Comparison of ENCODE assay signal across 1 cellular context in the genomic region with DNA sequence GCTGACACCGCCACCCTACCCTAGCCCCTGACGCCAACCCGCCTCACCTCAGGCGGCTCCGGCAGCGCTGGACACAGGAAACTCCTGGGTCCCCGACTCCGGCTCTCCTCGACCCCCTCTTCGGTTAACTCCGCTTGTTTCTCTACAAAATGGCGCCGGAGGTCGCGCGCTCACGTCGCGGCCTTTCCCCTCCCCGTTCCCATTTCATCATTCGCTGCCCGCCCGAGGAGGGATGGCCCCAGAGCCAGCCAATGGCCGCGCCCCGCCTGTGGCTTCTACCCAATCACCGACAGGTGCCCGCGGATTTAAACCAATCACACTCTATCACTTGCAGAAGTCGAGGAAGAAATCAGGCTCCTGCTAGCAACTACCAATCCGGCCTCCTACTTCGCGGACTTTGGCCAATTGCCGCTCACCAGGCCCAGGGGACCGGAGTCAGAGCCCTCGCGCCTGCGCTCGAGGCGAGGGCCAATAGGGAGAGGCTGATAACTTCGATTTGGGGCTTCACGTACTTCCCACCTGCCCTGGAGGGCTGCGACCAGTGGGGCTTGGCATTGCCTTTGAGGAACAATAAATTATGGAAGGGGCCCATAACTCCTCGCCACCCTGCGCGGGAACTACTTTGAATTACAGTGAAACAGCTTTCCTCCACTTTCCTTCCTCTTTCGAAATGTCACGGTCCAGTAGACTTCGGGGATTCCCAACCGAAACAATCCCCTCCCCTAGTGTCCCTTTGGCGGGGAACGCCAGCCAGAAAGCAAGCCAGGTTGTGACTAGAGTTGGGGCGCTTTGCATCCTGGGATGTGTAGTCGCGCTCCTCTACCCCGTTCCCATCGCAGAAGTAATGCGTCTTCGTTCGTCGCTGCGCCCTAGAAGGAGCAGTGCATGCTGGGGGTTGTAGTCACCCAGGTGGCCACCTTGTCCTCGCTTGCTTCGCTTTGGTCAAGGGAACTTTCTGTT.
TF ChIP-seq lines count a peak whose summit lies in the region.

A gene (minus strand): TSS at position 146 of the 960 bp plus-strand sequence. CDS start 30,489 bp downstream, outside the sequence.

TF ChIP-seq in HepG2, 621 proteins besides CTCF, POLR2A, EP300 and RAD21 (continued from another document and continues in another):
- TF ChIP-seq, protein P1, sequence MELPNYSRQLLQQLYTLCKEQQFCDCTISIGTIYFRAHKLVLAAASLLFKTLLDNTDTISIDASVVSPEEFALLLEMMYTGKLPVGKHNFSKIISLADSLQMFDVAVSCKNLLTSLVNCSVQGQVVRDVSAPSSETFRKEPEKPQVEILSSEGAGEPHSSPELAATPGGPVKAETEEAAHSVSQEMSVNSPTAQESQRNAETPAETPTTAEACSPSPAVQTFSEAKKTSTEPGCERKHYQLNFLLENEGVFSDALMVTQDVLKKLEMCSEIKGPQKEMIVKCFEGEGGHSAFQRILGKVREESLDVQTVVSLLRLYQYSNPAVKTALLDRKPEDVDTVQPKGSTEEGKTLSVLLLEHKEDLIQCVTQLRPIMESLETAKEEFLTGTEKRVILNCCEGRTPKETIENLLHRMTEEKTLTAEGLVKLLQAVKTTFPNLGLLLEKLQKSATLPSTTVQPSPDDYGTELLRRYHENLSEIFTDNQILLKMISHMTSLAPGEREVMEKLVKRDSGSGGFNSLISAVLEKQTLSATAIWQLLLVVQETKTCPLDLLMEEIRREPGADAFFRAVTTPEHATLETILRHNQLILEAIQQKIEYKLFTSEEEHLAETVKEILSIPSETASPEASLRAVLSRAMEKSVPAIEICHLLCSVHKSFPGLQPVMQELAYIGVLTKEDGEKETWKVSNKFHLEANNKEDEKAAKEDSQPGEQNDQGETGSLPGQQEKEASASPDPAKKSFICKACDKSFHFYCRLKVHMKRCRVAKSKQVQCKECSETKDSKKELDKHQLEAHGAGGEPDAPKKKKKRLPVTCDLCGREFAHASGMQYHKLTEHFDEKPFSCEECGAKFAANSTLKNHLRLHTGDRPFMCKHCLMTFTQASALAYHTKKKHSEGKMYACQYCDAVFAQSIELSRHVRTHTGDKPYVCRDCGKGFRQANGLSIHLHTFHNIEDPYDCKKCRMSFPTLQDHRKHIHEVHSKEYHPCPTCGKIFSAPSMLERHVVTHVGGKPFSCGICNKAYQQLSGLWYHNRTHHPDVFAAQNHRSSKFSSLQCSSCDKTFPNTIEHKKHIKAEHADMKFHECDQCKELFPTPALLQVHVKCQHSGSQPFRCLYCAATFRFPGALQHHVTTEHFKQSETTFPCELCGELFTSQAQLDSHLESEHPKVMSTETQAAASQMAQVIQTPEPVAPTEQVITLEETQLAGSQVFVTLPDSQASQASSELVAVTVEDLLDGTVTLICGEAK (IDR thresholded peaks at IDR 0.05): no peak
- TF ChIP-seq, protein P1 (CRISPR knock-in tag; IDR thresholded peaks at IDR 0.05): peak; percentile 85
- TF ChIP-seq FOXC1 (CRISPR knock-in tag; IDR thresholded peaks at IDR 0.05; ENCODE audit: borderline replicate concordance) (no peak; the same call in 1 of the 2 replicates), ZNF30 (CRISPR knock-in tag; IDR thresholded peaks at IDR 0.05) (no peak), ZFP90 (CRISPR knock-in tag; IDR thresholded peaks at IDR 0.05; ENCODE audit: borderline replicate concordance) (peak; percentile 92), ZNF678 (CRISPR knock-in tag; IDR thresholded peaks at IDR 0.05) (peak; percentile 68; the same call in 1 of the 2 replicates), HNF4G (IDR thresholded peaks at IDR 0.05; ENCODE audit: borderline replicate concordance, low read depth, low read length) (no peak), HNF4G (CRISPR knock-in tag; IDR thresholded peaks at IDR 0.05; ENCODE audit: borderline replicate concordance, low read depth) (no peak; the same call in 1 of the 2 replicates), ZNF629 (CRISPR knock-in tag; conservative IDR thresholded peaks at IDR 0.05) (0 out of 2 replicates have a peak, but pooled peaks have one; percentile 2), SMYD3 (CRISPR knock-in tag; IDR thresholded peaks at IDR 0.05) (no peak), PTBP1 (IDR thresholded peaks at IDR 0.05; ENCODE audit: low read depth, low read length, poor library complexity, severe bottlenecking) (no peak), ZFP36L2 (CRISPR knock-in tag; IDR thresholded peaks at IDR 0.05) (no peak; the same call in 1 of the 2 replicates), HNRNPH1 (optimal IDR thresholded peaks at IDR 0.05; ENCODE audit: low read depth, low read length) (no peak), CCAR2 (optimal IDR thresholded peaks at IDR 0.05; ENCODE audit: low read depth, low read length) (no peak), ZNF841 (CRISPR knock-in tag; IDR thresholded peaks at IDR 0.05; ENCODE audit: borderline replicate concordance) (no peak), ZSCAN30 (CRISPR knock-in tag; IDR thresholded peaks at IDR 0.05) (peak; percentile 94; the same call in 1 of the 2 replicates), ZNF788 (CRISPR knock-in tag; IDR thresholded peaks at IDR 0.05; ENCODE audit: borderline replicate concordance) (peak; percentile 92), KDM3A (CRISPR knock-in tag; IDR thresholded peaks at IDR 0.05; ENCODE audit: low read depth) (peak; percentile 63; the same call in 1 of the 2 replicates), RORA (CRISPR knock-in tag; IDR thresholded peaks at IDR 0.05) (no peak), POLR2AphosphoS5 (IDR thresholded peaks at IDR 0.05; ENCODE audit: low read depth, low read length) (peak; percentile 95), NBN (conservative IDR thresholded peaks at IDR 0.05) (no peak), SOX13 (IDR thresholded peaks at IDR 0.05) (no peak), SOX13 (CRISPR knock-in tag; conservative IDR thresholded peaks at IDR 0.05 in 1 of 2, IDR thresholded peaks at IDR 0.05 in 1 of 2) (peak in 1 of 2 experiments; percentile 40; a peak in 1 of 4 replicates), GZF1 (CRISPR knock-in tag; IDR thresholded peaks at IDR 0.05) (peak; percentile 78), GATAD2A (CRISPR knock-in tag; IDR thresholded peaks at IDR 0.05) (peak; percentile 51), NKX3-1 (CRISPR knock-in tag; IDR thresholded peaks at IDR 0.05) (peak; percentile 90), ZNF234 (CRISPR knock-in tag; conservative IDR thresholded peaks at IDR 0.05) (no peak), HNF4A (CRISPR knock-in tag; IDR thresholded peaks at IDR 0.05) (peak; percentile 72), FOXP1 (IDR thresholded peaks at IDR 0.05) (no peak), FOXP1 (CRISPR knock-in tag; IDR thresholded peaks at IDR 0.05) (no peak)
- TF ChIP-seq, protein P2, sequence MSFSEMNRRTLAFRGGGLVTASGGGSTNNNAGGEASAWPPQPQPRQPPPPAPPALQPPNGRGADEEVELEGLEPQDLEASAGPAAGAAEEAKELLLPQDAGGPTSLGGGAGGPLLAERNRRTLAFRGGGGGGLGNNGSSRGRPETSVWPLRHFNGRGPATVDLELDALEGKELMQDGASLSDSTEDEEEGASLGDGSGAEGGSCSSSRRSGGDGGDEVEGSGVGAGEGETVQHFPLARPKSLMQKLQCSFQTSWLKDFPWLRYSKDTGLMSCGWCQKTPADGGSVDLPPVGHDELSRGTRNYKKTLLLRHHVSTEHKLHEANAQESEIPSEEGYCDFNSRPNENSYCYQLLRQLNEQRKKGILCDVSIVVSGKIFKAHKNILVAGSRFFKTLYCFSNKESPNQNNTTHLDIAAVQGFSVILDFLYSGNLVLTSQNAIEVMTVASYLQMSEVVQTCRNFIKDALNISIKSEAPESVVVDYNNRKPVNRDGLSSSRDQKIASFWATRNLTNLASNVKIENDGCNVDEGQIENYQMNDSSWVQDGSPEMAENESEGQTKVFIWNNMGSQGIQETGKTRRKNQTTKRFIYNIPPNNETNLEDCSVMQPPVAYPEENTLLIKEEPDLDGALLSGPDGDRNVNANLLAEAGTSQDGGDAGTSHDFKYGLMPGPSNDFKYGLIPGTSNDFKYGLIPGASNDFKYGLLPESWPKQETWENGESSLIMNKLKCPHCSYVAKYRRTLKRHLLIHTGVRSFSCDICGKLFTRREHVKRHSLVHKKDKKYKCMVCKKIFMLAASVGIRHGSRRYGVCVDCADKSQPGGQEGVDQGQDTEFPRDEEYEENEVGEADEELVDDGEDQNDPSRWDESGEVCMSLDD (CRISPR knock-in tag; IDR thresholded peaks at IDR 0.05; ENCODE audit: borderline replicate concordance): no peak
- TF ChIP-seq, protein P3, sequence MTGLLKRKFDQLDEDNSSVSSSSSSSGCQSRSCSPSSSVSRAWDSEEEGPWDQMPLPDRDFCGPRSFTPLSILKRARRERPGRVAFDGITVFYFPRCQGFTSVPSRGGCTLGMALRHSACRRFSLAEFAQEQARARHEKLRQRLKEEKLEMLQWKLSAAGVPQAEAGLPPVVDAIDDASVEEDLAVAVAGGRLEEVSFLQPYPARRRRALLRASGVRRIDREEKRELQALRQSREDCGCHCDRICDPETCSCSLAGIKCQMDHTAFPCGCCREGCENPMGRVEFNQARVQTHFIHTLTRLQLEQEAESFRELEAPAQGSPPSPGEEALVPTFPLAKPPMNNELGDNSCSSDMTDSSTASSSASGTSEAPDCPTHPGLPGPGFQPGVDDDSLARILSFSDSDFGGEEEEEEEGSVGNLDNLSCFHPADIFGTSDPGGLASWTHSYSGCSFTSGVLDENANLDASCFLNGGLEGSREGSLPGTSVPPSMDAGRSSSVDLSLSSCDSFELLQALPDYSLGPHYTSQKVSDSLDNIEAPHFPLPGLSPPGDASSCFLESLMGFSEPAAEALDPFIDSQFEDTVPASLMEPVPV (CRISPR knock-in tag; IDR thresholded peaks at IDR 0.05): no peak; the same call in 1 of the 2 replicates
- TF ChIP-seq, protein P4, sequence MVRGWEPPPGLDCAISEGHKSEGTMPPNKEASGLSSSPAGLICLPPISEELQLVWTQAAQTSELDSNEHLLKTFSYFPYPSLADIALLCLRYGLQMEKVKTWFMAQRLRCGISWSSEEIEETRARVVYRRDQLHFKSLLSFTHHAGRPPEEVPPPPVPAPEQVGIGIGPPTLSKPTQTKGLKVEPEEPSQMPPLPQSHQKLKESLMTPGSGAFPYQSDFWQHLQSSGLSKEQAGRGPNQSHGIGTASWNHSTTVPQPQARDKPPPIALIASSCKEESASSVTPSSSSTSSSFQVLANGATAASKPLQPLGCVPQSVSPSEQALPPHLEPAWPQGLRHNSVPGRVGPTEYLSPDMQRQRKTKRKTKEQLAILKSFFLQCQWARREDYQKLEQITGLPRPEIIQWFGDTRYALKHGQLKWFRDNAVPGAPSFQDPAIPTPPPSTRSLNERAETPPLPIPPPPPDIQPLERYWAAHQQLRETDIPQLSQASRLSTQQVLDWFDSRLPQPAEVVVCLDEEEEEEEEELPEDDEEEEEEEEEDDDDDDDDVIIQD (CRISPR knock-in tag; IDR thresholded peaks at IDR 0.05; ENCODE audit: low read depth): peak; percentile 66
- TF ChIP-seq, protein P5, sequence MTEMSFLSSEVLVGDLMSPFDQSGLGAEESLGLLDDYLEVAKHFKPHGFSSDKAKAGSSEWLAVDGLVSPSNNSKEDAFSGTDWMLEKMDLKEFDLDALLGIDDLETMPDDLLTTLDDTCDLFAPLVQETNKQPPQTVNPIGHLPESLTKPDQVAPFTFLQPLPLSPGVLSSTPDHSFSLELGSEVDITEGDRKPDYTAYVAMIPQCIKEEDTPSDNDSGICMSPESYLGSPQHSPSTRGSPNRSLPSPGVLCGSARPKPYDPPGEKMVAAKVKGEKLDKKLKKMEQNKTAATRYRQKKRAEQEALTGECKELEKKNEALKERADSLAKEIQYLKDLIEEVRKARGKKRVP (CRISPR knock-in tag; IDR thresholded peaks at IDR 0.05): peak in 1 of 2 experiments; percentile 95; a peak in 2 of 4 replicates
- TF ChIP-seq, protein P6, sequence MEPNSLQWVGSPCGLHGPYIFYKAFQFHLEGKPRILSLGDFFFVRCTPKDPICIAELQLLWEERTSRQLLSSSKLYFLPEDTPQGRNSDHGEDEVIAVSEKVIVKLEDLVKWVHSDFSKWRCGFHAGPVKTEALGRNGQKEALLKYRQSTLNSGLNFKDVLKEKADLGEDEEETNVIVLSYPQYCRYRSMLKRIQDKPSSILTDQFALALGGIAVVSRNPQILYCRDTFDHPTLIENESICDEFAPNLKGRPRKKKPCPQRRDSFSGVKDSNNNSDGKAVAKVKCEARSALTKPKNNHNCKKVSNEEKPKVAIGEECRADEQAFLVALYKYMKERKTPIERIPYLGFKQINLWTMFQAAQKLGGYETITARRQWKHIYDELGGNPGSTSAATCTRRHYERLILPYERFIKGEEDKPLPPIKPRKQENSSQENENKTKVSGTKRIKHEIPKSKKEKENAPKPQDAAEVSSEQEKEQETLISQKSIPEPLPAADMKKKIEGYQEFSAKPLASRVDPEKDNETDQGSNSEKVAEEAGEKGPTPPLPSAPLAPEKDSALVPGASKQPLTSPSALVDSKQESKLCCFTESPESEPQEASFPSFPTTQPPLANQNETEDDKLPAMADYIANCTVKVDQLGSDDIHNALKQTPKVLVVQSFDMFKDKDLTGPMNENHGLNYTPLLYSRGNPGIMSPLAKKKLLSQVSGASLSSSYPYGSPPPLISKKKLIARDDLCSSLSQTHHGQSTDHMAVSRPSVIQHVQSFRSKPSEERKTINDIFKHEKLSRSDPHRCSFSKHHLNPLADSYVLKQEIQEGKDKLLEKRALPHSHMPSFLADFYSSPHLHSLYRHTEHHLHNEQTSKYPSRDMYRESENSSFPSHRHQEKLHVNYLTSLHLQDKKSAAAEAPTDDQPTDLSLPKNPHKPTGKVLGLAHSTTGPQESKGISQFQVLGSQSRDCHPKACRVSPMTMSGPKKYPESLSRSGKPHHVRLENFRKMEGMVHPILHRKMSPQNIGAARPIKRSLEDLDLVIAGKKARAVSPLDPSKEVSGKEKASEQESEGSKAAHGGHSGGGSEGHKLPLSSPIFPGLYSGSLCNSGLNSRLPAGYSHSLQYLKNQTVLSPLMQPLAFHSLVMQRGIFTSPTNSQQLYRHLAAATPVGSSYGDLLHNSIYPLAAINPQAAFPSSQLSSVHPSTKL (CRISPR knock-in tag; IDR thresholded peaks at IDR 0.05): peak; percentile 45; the same call in 1 of the 2 replicates
